ENCODE assay signal across 25 cellular contexts in genomic region chr2:74099271-74099670, GRCh38.
"Had no signal": no experiment of that assay in that cellular context is flagged by ENCODE, and none has a peak within 500 bp of the region (broad histone marks: within the 10 kb centered on the region; RNA-seq: fewer than 3 reads in every experiment).

No MANE protein-coding gene starts in this region.

- H3K27ac Mint-ChIP-seq: activated naive CD8-positive, alpha-beta T cell; T-helper 2 cell treated with Interferon-gamma antibody and Interleukin-4, amounts not matched to agents 5 μg/mL and 100 μg/mL, for 36 hours had no signal

- ATAC-seq: activated CD4-positive, CD25-positive, alpha-beta regulatory T cell treated with anti-CD3 and anti-CD28 coated beads, Interleukin-2, amount 50 U/mL, for 24 hours; SK-N-SH treated with all-trans-retinoic acid at 6 μM for 48 hours had no signal

- H3K27me3 ChIP-seq: Peyer's patch, SJSA1 had no signal

- H3K9me3 Mint-ChIP-seq: brain; central memory CD8-positive, alpha-beta T cell; T-helper 2 cell treated with Interferon-gamma antibody and Interleukin-4, amounts not matched to agents 5 μg/mL and 100 μg/mL, for 36 hours had no signal

- DNase-seq: activated CD4-positive, alpha-beta T cell treated with anti-CD3 and anti-CD28 coated beads for 4 hours; activated CD4-positive, alpha-beta T cell treated with anti-CD3 and anti-CD28 coated beads, Interleukin-2, amount 50 U/mL, for 48 hours; activated gamma-delta T cell treated with Interleukin-2 at 50 U/mL for 16 hours; activated T-cell treated with anti-CD3 and anti-CD28 coated beads, Interleukin-2, amount 50 U/mL, for 1 hour; IMR-90; Kasumi-1; KBM-7; NCI-H1105 treated with DMSO at 0.1 percent for 48 hours; NCI-H1436 treated with DMSO at 0.1 percent for 48 hours; NCI-H187; NCI-H2081; NCI-H510A treated with DMSO at 0.1 percent for 48 hours; NCI-H69; NK-92 treated with Interleukin-12 subunit alpha and Interleukin-12 subunit beta, amount 100 ng/mL, for 24 hours; Peyer's patch; SHP77; SW 1271 had no signal

- H3K4me3 ChIP-seq: Peyer's patch, SJSA1 had no signal

- H3K9me3 ChIP-seq: Peyer's patch, SJSA1 had no signal

- H3K27ac ChIP-seq: Peyer's patch, SJSA1 had no signal

- FAIRE-seq: astrocyte had no signal

- H3K27me3 Mint-ChIP-seq: activated naive CD8-positive, alpha-beta T cell; brain; central memory CD8-positive, alpha-beta T cell had no signal

- H3K4me1 Mint-ChIP-seq: brain; central memory CD8-positive, alpha-beta T cell had no signal

- H3K4me1 ChIP-seq: Peyer's patch, SJSA1 had no signal

- H3K4me3 Mint-ChIP-seq: activated naive CD8-positive, alpha-beta T cell; brain; central memory CD8-positive, alpha-beta T cell; T-helper 2 cell treated with Interferon-gamma antibody and Interleukin-4, amounts not matched to agents 5 μg/mL and 100 μg/mL, for 36 hours had no signal
